6 cellular contexts compared by ENCODE assay signal in the genomic region with DNA sequence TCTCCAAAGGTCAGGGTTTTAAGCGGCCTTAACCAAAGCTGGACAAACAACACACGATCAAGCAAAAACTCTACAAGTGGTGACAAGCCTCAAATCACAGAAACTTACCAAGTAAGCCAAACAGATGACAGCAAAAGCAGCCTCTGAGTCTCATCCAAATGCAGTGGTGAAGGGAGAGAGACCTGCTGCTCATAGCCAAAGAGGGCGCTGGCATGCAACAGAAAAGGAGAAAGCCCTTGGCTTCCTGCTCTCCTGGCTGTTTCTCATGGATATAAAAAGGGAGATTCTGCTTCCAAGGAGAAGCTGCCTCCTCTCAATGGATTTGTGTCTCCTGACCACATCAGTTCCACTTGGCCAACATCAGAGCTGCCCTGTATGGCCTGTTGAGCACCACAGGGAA.
A peak's percentile ranks its signal among the peaks of the same experiment; 100 is the strongest.
DNase-seq lines count a peak whose midpoint lies in the region; ATAC-seq, FAIRE-seq and TF ChIP-seq lines count a peak whose summit lies in the region.
"Not testable (repeated sequence)": the region's sequence is repeated elsewhere in the genome, so short reads cannot be mapped to it uniquely, and the experiment has no call there.

No MANE protein-coding gene starts in this region.

- H3K27ac Mint-ChIP-seq in GM23338, WTC11: not testable (repeated sequence)

- not testable (repeated sequence) for TF ChIP-seq EP300 in HepG2 (IDR thresholded peaks at IDR 0.05; ENCODE audit: low read depth in 2 of 2, low read length in 2 of 2); HepG2 (CRISPR knock-in tag; IDR thresholded peaks at IDR 0.05; ENCODE audit: borderline replicate concordance)

- H3K79me2 ChIP-seq in GM23338 (replicated peaks; ENCODE audit: insufficient read depth); HepG2 (ENCODE audit: insufficient read depth, low read length): not testable (repeated sequence)

- not testable (repeated sequence) for H3K4me1 ChIP-seq in GM23338 (ENCODE audit: insufficient read depth); IMR-90 (ENCODE audit: control insufficient read depth, insufficient read depth, low read length); HepG2 (ENCODE audit: insufficient read depth, low read length)

- not testable (repeated sequence) for H3K4ac ChIP-seq in IMR-90 (ENCODE audit: low read depth, low read length)

- not testable (repeated sequence) for H3K9me3 Mint-ChIP-seq in GM23338, WTC11

- not testable (repeated sequence) for H4K8ac ChIP-seq in IMR-90 (ENCODE audit: low read depth in 2 of 2, low read length in 2 of 2)

- not testable (repeated sequence) for H3K27me3 Mint-ChIP-seq in GM23338 (ENCODE audit: insufficient read depth, low read depth, poor library complexity); WTC11 (ENCODE audit: low read depth)

- not testable (repeated sequence) for H3K4me1 Mint-ChIP-seq in GM23338, WTC11

- not testable (repeated sequence) for H3K9me3 ChIP-seq in IMR-90 (ENCODE audit: control insufficient read depth, insufficient read depth, low read length); HepG2 (ENCODE audit: low read length)

- dilution Hi-C loops in IMR-90 (cut with HindIII; ENCODE audit: low sequenced_read_pairs, unreplicated experiment), result not testable (repeated sequence)

- not testable (repeated sequence) for H3K79me1 ChIP-seq in IMR-90 (ENCODE audit: low read depth in 1 of 2, low read length in 2 of 2)

- not testable (repeated sequence) for H2BK20ac ChIP-seq in IMR-90 (ENCODE audit: low read depth, low read length)

- not testable (repeated sequence) for H3K27ac ChIP-seq in GM23338 (ENCODE audit: low read depth); IMR-90 (ENCODE audit: insufficient read depth, low read length); HepG2 (ENCODE audit: extremely low read length, insufficient read depth, low read length)

- TF ChIP-seq POLR2A in IMR-90 (IDR thresholded peaks at IDR 0.05; ENCODE audit: low read depth, low read length); HepG2 (IDR thresholded peaks at IDR 0.05; ENCODE audit: insufficient read depth in 1 of 2, low read depth in 2 of 2, low read length in 2 of 2): not testable (repeated sequence)

- not testable (repeated sequence) for H4K91ac ChIP-seq in IMR-90 (ENCODE audit: insufficient read depth, low read depth, low read length)

- not testable (repeated sequence) for H3K9me1 ChIP-seq in IMR-90 (ENCODE audit: insufficient read depth, low read length)

- CTCF ChIA-PET in IMR-90 (lab: Yijun Ruan, JAX); WTC11 (lab: Charles Lee); HepG2 (lab: Yijun Ruan, JAX; ENCODE audit: low intra/inter-chr PET ratio, low total read pairs): not testable (repeated sequence)

- BruUV-seq in IMR-90 (replicated peaks; lab: Mats Ljungman, UMichigan); HepG2 (replicated peaks; lab: Mats Ljungman, UMichigan): not testable (repeated sequence)

- H3K56ac ChIP-seq in IMR-90 (ENCODE audit: extremely low read depth, insufficient read depth, low read length), result not testable (repeated sequence)

- H3F3A ChIP-seq in GM23338 (replicated peaks; ENCODE audit: low read depth), result not testable (repeated sequence)

- H2AK5ac ChIP-seq in IMR-90 (ENCODE audit: low read depth, low read length), result not testable (repeated sequence)

- not testable (repeated sequence) for H3K14ac ChIP-seq in IMR-90 (replicated peaks; ENCODE audit: low read depth, low read length)

- TF ChIP-seq CTCF in GM23338 (conservative IDR thresholded peaks at IDR 0.05; ENCODE audit: low read depth in 2 of 2); IMR-90 (conservative IDR thresholded peaks at IDR 0.05; ENCODE audit: low read depth, low read length); WTC11 (IDR thresholded peaks at IDR 0.05); bronchial epithelial cell (IDR thresholded peaks at IDR 0.05; ENCODE audit: insufficient read depth, low read length, severe bottlenecking); HepG2 (CRISPR knock-in tag; IDR thresholded peaks at IDR 0.05): not testable (repeated sequence)

- ATAC-seq in GM23338 (peak; percentile 89), IMR-90 (ENCODE audit: low read depth) (peak; percentile 37; the same call in 1 of the 2 replicates), WTC11 (peak; percentile 85), esophagus mucosa (peak; percentile 35), HepG2 (peak; percentile 80)

- WGBS in IMR-90 (ENCODE audit: extremely low coverage in 2 of 2, insufficient read length in 1 of 2), 2 experiments, result no CpG with 5 or more reads among the region's 3 CpGs
- 6% methylated on average over 2 of the region's 3 CpGs for WGBS in HepG2 (ENCODE audit: low lambda C conversion rate)

- H3K4me3 ChIP-seq in GM23338; IMR-90 (ENCODE audit: insufficient read depth, low read depth, low read length); bronchial epithelial cell (ENCODE audit: low read depth, low read length); HepG2 (replicated peaks in 1 of 3; ENCODE audit: insufficient read depth in 1 of 3, low read depth in 2 of 3, low read length in 3 of 3): not testable (repeated sequence)

- H3K36me3 ChIP-seq in GM23338 (ENCODE audit: insufficient read depth); IMR-90 (ENCODE audit: control insufficient read depth, insufficient read depth, low read length); bronchial epithelial cell (ENCODE audit: control insufficient read depth, insufficient read depth, low read length); HepG2 (replicated peaks in 1 of 2; ENCODE audit: control insufficient read depth in 1 of 2, insufficient read depth in 2 of 2, low read length in 2 of 2): not testable (repeated sequence)

- H3K4me3 Mint-ChIP-seq in GM23338, WTC11: not testable (repeated sequence)

- not testable (repeated sequence) for H4K5ac ChIP-seq in IMR-90 (ENCODE audit: low read depth, low read length)

- H3K18ac ChIP-seq in IMR-90 (ENCODE audit: low read depth, low read length), result not testable (repeated sequence)

- not testable (repeated sequence) for H3K4me2 ChIP-seq in GM23338; IMR-90 (ENCODE audit: low read depth, low read length)
- peak overlapping the region; percentile 12; the same call in 1 of the 2 replicates for H3K4me2 ChIP-seq in HepG2 (ENCODE audit: low read depth, low read length)

- peak; percentile 43 for FAIRE-seq in bronchial epithelial cell (lab: Jason Lieb, UNC)
- peak; percentile 89 for FAIRE-seq in HepG2 (lab: Jason Lieb, UNC)

- H2BK120ac ChIP-seq in IMR-90 (ENCODE audit: low read depth, low read length), result not testable (repeated sequence)

- not testable (repeated sequence) for H2BK15ac ChIP-seq in IMR-90 (ENCODE audit: low read depth, low read length)

- not testable (repeated sequence) for H2AK9ac ChIP-seq in IMR-90 (replicated peaks; ENCODE audit: low read depth, low read length, poor library complexity)

- not testable (repeated sequence) for H4K20me1 ChIP-seq in GM23338 (replicated peaks; ENCODE audit: insufficient read depth); IMR-90 (ENCODE audit: insufficient read depth, low read length); HepG2 (ENCODE audit: insufficient read depth, low read length)

- H3K36me3 Mint-ChIP-seq in GM23338 (ENCODE audit: low read depth); WTC11: not testable (repeated sequence)

- H3K9me2 ChIP-seq in GM23338 (ENCODE audit: insufficient read depth), result not testable (repeated sequence)

- not testable (repeated sequence) for DNase-seq in GM23338 (ENCODE audit: low spot score); IMR-90; WTC11 (ENCODE audit: low spot score); bronchial epithelial cell (ENCODE audit: low read depth); HepG2 (ENCODE audit: low spot score)

- H3K9ac ChIP-seq in IMR-90 (ENCODE audit: low read depth, low read length); HepG2 (ENCODE audit: insufficient read depth, low read depth, low read length): not testable (repeated sequence)

- not testable (repeated sequence) for H2BK5ac ChIP-seq in IMR-90 (ENCODE audit: low read depth, low read length, poor library complexity, severe bottlenecking)

- intact Hi-C loops in IMR-90 (cut with micrococcal nuclease); HepG2 (cut with micrococcal nuclease; ENCODE audit: unreplicated experiment): not testable (repeated sequence)

- POLR2A ChIA-PET in IMR-90 (lab: Charles Lee; ENCODE audit: unreplicated experiment); WTC11 (lab: Charles Lee); HepG2 (lab: Yijun Ruan, JAX): not testable (repeated sequence)

- H3K23ac ChIP-seq in IMR-90 (ENCODE audit: low read depth, low read length), result not testable (repeated sequence)

- H2AFZ ChIP-seq in GM23338; IMR-90 (replicated peaks; ENCODE audit: low read length, poor library complexity); HepG2 (ENCODE audit: low read length): not testable (repeated sequence)

- not testable (repeated sequence) for H3K27me3 ChIP-seq in GM23338 (ENCODE audit: insufficient read depth); IMR-90 (ENCODE audit: control insufficient read depth, insufficient read depth, low read length); bronchial epithelial cell (ENCODE audit: control insufficient read depth, insufficient read depth, low read length); HepG2 (ENCODE audit: control insufficient read depth in 1 of 2, insufficient read depth in 2 of 2, low read length in 2 of 2)

- in situ Hi-C loops in IMR-90 (cut with MboI; ENCODE audit: low sequenced_read_pairs); HepG2 (cut with HindIII; ENCODE audit: extremely low pct_ligation_motif_present, low pct_unique_long_range_greater_than_20kb): not testable (repeated sequence)

- not testable (repeated sequence) for TF ChIP-seq RAD21 in IMR-90 (IDR thresholded peaks at IDR 0.05; ENCODE audit: low read length); HepG2 (CRISPR knock-in tag; IDR thresholded peaks at IDR 0.05)

Comparison
In these comparisons a context has a peak if more than half of its experiments do, and no peak if none do; other contexts are left out.
1. ATAC-seq: peak in every context shown above with its lines; median percentile 89 in GM23338; 85 in WTC11; 80 in HepG2; 37 in IMR-90; 35 in esophagus mucosa.